In the genomic region with DNA sequence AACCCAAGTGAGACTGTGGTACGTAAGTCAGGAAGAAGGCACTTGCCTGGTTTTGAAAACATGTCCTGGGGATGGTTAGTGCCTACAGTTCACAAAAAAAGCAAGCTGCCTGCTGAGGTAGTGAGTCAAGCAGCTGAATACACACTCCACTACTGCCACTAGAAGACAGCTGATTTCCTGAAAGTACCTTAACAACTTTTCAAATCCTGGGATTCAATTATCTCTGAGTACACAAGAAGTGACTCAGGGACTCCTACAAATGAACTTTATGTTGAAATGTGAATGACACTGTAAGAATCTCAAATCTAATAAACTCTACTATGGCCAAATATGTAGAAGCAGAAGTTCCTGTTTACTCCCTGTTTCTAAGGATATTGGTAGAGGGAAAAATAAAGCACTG, we compare ENCODE assay signal across 1 cellular context.
TF ChIP-seq lines count a peak whose summit lies in the region.

No MANE protein-coding gene starts in this region.

TF ChIP-seq in K562, 482 proteins besides CTCF, POLR2A, EP300 and RAD21 (continued from another document and continues in another):
- no peak for TF ChIP-seq IRF1 (CRISPR knock-in tag; IDR thresholded peaks at IDR 0.05; ENCODE audit: borderline replicate concordance)
- TF ChIP-seq TAF1 (IDR thresholded peaks at IDR 0.05; ENCODE audit: control insufficient read depth, extremely low read depth, insufficient read depth, low read length, severe bottlenecking): no peak
- TF ChIP-seq HMG20B (CRISPR knock-in tag; IDR thresholded peaks at IDR 0.05): peak; percentile 24; the same call in 1 of the 2 replicates
- TF ChIP-seq ZEB2 (IDR thresholded peaks at IDR 0.05): no peak
- TF ChIP-seq SMAD3 (CRISPR knock-in tag; conservative IDR thresholded peaks at IDR 0.05): no peak
- TF ChIP-seq GATA2 (CRISPR knock-in tag; IDR thresholded peaks at IDR 0.05): no peak
- TF ChIP-seq ATF3 (IDR thresholded peaks at IDR 0.05): no peak; the same call in 1 of the 2 replicates
- TF ChIP-seq ATF3 (CRISPR knock-in tag; conservative IDR thresholded peaks at IDR 0.05): no peak
- TF ChIP-seq, protein P1, sequence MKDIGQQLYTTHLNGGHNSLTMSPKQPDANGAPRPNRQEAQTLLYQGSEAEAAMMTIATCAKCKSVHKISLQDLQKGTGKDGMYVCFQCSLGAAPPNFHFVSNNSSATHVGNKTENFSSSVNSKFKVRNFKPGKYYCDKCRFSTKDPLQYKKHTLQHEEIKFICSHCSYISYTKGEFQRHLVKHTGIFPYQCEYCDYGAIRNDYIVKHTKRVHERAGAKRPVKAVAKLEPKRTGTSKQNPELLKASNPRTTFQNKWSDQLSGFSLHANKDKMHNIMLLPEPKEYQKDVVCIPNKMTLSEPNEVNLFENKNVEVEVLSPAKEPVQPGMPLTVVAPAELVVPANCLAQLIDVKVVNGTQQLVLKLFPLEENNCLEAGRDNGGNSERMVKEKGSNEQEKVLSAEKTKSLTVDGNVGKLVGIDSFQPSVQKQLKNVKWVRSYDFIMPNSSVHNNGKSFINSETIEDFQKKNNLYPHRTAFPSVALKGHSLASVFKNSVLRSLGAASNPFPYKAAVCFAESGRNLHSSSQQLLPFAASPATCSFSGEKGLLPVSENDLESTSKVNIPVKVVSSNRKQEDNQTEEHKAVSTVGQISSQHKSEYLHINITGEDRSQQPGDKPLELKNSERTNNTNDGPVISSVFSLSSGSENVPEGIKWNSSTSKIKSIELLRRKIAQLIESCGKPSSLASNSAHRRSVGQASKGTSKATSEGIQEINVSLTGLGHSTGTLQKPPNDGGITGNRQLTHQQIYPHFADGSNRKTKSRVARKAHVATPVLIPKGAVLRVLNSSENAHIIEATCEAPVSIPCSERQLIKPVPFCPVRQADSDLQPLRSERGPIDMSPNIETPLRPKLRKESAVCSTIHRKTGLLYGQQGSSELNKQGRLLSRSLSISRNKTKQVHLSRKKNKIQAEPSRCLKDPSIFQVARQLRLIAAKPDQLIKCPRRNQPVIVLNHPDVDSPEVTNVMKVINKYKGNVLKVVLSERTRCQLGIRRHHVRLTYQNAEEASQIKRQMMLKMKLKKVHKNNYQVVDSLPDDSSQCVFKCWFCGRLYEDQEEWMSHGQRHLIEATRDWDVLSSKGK (CRISPR knock-in tag; IDR thresholded peaks at IDR 0.05): no peak
- TF ChIP-seq TAF7 (tag; IDR thresholded peaks at IDR 0.05): no peak
- TF ChIP-seq, protein P2, sequence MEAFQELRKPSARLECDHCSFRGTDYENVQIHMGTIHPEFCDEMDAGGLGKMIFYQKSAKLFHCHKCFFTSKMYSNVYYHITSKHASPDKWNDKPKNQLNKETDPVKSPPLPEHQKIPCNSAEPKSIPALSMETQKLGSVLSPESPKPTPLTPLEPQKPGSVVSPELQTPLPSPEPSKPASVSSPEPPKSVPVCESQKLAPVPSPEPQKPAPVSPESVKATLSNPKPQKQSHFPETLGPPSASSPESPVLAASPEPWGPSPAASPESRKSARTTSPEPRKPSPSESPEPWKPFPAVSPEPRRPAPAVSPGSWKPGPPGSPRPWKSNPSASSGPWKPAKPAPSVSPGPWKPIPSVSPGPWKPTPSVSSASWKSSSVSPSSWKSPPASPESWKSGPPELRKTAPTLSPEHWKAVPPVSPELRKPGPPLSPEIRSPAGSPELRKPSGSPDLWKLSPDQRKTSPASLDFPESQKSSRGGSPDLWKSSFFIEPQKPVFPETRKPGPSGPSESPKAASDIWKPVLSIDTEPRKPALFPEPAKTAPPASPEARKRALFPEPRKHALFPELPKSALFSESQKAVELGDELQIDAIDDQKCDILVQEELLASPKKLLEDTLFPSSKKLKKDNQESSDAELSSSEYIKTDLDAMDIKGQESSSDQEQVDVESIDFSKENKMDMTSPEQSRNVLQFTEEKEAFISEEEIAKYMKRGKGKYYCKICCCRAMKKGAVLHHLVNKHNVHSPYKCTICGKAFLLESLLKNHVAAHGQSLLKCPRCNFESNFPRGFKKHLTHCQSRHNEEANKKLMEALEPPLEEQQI (IDR thresholded peaks at IDR 0.05): no peak
- no peak for TF ChIP-seq THRAP3 (IDR thresholded peaks at IDR 0.05; ENCODE audit: borderline replicate concordance)
- TF ChIP-seq ZNF165 (CRISPR knock-in tag; IDR thresholded peaks at IDR 0.05; ENCODE audit: borderline replicate concordance): no peak
- TF ChIP-seq MAFG (tag; conservative IDR thresholded peaks at IDR 0.05): 0 out of 2 replicates have a peak, but pooled peaks have one; percentile 6
- TF ChIP-seq NEUROD1 (IDR thresholded peaks at IDR 0.05; ENCODE audit: borderline replicate concordance, low read depth, low read length, partially characterized antibody): no peak
- no peak for TF ChIP-seq NBN (IDR thresholded peaks at IDR 0.05; ENCODE audit: low read depth)
- TF ChIP-seq, protein P3, sequence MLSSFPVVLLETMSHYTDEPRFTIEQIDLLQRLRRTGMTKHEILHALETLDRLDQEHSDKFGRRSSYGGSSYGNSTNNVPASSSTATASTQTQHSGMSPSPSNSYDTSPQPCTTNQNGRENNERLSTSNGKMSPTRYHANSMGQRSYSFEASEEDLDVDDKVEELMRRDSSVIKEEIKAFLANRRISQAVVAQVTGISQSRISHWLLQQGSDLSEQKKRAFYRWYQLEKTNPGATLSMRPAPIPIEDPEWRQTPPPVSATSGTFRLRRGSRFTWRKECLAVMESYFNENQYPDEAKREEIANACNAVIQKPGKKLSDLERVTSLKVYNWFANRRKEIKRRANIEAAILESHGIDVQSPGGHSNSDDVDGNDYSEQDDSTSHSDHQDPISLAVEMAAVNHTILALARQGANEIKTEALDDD (IDR thresholded peaks at IDR 0.05): no peak
- peak; percentile 19; the same call in 1 of the 2 replicates for TF ChIP-seq NFE2 (IDR thresholded peaks at IDR 0.05; ENCODE audit: low read depth)
- TF ChIP-seq SOX6 (IDR thresholded peaks at IDR 0.05): no peak
- TF ChIP-seq, protein P4, sequence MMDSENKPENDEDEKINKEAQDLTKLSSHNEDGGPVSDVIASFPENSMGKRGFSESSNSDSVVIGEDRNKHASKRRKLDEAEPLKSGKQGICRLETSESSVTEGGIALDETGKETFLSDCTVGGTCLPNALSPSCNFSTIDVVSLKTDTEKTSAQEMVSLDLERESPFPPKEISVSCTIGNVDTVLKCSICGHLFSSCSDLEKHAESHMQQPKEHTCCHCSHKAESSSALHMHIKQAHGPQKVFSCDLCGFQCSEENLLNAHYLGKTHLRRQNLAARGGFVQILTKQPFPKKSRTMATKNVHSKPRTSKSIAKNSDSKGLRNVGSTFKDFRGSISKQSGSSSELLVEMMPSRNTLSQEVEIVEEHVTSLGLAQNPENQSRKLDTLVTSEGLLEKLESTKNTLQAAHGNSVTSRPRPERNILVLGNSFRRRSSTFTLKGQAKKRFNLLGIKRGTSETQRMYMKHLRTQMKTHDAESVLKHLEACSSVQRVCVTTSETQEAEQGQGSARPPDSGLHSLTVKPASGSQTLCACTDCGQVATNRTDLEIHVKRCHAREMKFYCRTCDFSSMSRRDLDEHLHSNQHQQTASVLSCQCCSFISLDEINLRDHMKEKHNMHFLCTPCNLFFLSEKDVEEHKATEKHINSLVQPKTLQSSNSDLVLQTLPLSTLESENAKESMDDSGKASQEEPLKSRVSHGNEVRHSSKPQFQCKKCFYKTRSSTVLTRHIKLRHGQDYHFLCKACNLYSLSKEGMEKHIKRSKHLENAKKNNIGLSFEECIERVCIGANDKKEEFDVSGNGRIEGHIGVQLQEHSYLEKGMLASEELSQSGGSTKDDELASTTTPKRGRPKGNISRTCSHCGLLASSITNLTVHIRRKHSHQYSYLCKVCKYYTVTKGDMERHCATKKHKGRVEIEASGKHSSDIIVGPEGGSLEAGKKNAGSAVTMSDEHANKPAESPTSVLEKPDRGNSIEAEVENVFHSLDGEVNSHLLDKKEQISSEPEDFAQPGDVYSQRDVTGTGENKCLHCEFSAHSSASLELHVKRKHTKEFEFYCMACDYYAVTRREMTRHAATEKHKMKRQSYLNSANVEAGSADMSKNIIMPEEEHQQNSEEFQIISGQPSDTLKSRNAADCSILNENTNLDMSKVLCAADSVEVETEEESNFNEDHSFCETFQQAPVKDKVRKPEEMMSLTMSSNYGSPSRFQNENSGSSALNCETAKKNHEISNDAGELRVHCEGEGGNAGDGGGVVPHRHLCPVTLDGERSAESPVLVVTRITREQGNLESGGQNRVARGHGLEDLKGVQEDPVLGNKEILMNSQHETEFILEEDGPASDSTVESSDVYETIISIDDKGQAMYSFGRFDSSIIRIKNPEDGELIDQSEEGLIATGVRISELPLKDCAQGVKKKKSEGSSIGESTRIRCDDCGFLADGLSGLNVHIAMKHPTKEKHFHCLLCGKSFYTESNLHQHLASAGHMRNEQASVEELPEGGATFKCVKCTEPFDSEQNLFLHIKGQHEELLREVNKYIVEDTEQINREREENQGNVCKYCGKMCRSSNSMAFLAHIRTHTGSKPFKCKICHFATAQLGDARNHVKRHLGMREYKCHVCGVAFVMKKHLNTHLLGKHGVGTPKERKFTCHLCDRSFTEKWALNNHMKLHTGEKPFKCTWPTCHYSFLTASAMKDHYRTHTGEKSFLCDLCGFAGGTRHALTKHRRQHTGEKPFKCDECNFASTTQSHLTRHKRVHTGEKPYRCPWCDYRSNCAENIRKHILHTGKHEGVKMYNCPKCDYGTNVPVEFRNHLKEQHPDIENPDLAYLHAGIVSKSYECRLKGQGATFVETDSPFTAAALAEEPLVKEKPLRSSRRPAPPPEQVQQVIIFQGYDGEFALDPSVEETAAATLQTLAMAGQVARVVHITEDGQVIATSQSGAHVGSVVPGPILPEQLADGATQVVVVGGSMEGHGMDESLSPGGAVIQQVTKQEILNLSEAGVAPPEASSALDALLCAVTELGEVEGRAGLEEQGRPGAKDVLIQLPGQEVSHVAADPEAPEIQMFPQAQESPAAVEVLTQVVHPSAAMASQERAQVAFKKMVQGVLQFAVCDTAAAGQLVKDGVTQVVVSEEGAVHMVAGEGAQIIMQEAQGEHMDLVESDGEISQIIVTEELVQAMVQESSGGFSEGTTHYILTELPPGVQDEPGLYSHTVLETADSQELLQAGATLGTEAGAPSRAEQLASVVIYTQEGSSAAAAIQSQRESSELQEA (IDR thresholded peaks at IDR 0.05; ENCODE audit: low read depth): no peak
- no peak for TF ChIP-seq FOXK1 (CRISPR knock-in tag; IDR thresholded peaks at IDR 0.05; ENCODE audit: borderline replicate concordance)
- peak; percentile 65 to 82; a peak in 3 of 4 replicates for TF ChIP-seq FOXA3 (CRISPR knock-in tag; conservative IDR thresholded peaks at IDR 0.05 in 1 of 2, IDR thresholded peaks at IDR 0.05 in 1 of 2)
- no peak for TF ChIP-seq MECOM (CRISPR knock-in tag; IDR thresholded peaks at IDR 0.05)
- no peak for TF ChIP-seq BACH1 (tag; IDR thresholded peaks at IDR 0.05)
- no peak for TF ChIP-seq ZNF24 (IDR thresholded peaks at IDR 0.05)
- TF ChIP-seq NR2C2 (CRISPR knock-in tag; IDR thresholded peaks at IDR 0.05): no peak
- no peak for TF ChIP-seq NR2C2 (tag; IDR thresholded peaks at IDR 0.05)
- TF ChIP-seq JUN (IDR thresholded peaks at IDR 0.05; ENCODE audit: borderline replicate concordance, low read depth, low read length): no peak
- TF ChIP-seq JUN (CRISPR knock-in tag; IDR thresholded peaks at IDR 0.05; ENCODE audit: borderline replicate concordance): no peak
- TF ChIP-seq FOXM1 (IDR thresholded peaks at IDR 0.05; ENCODE audit: low read depth): no peak
- no peak for TF ChIP-seq FOXM1 (CRISPR knock-in tag; IDR thresholded peaks at IDR 0.05; ENCODE audit: low read depth)
- no peak for TF ChIP-seq ZBTB34 (CRISPR knock-in tag; IDR thresholded peaks at IDR 0.05)
